36 cellular contexts compared by ENCODE assay signal in genomic region chr7:18049262-18049661, GRCh38. TPM values are rescaled to one million over a fixed set of nuclear protein-coding genes. Genes with fewer than 3 reads are reported as not detected.
"Had no signal": no experiment of that assay in that cellular context is flagged by ENCODE, and none has a peak within 500 bp of the region (broad histone marks: within the 10 kb centered on the region; RNA-seq: fewer than 3 reads in every experiment).

No MANE protein-coding gene starts in this region.

- H3K27ac Mint-ChIP-seq: natural killer cell; neural progenitor cell; progenitor cell of endocrine pancreas; stimulated activated memory B cell treated with anti-CD40 and anti-IgM and Interleukin-4, amounts not matched to agents 10 μg/mL and 1 μg/mL and 100 μg/mL, for 72 hours; stimulated activated naive CD8-positive, alpha-beta T cell treated with anti-CD3 and anti-CD28 coated beads, Interleukin-15, amount 100 ng/mL, for 72 hours; type B pancreatic cell had no signal

- H3K27me3 Mint-ChIP-seq: progenitor cell of endocrine pancreas; stimulated activated memory B cell treated with anti-CD40 and anti-IgM and Interleukin-4, amounts not matched to agents 10 μg/mL and 1 μg/mL and 100 μg/mL, for 72 hours; stimulated activated naive CD8-positive, alpha-beta T cell treated with anti-CD3 and anti-CD28 coated beads, Interleukin-15, amount 100 ng/mL, for 72 hours; type B pancreatic cell had no signal

- H3K4me3 Mint-ChIP-seq: natural killer cell; nephron; neural progenitor cell; stimulated activated memory B cell treated with anti-CD40 and anti-IgM and Interleukin-4, amounts not matched to agents 10 μg/mL and 1 μg/mL and 100 μg/mL, for 72 hours; stimulated activated naive CD8-positive, alpha-beta T cell treated with anti-CD3 and anti-CD28 coated beads, Interleukin-15, amount 100 ng/mL, for 72 hours; type B pancreatic cell had no signal

- H3K9me3 Mint-ChIP-seq: natural killer cell; nephron; neural progenitor cell; stimulated activated memory B cell treated with anti-CD40 and anti-IgM and Interleukin-4, amounts not matched to agents 10 μg/mL and 1 μg/mL and 100 μg/mL, for 72 hours; stimulated activated naive CD8-positive, alpha-beta T cell treated with anti-CD3 and anti-CD28 coated beads, Interleukin-15, amount 100 ng/mL, for 72 hours; type B pancreatic cell had no signal

- H3K4me1 ChIP-seq: neural progenitor cell, parathyroid adenoma, psoas muscle, spleen, suprapubic skin, testis, tibial artery, transverse colon, upper lobe of right lung, uterus had no signal

- H3K4me3 ChIP-seq: neural progenitor cell, ovary, psoas muscle, skin epidermis, smooth muscle cell, spleen, suprapubic skin, testis, tibial artery, transverse colon, upper lobe of right lung, uterus had no signal

- H3K9me3 ChIP-seq: ovary, psoas muscle, spleen, suprapubic skin, testis, tibial artery, transverse colon, upper lobe of right lung, uterus had no signal

- DNase-seq: natural killer cell; occipital lobe; ovary; posterior cingulate gyrus; psoas muscle; right cardiac atrium; spleen; stimulated activated CD4-positive, alpha-beta T cell treated with anti-CD3 and anti-CD28 coated beads, Interleukin-12 subunit alpha, Interleukin-12 subunit beta, amount 100 ng/mL, for 4 hours; stimulated activated CD4-positive, alpha-beta T cell treated with anti-CD3 and anti-CD28 coated beads, Interleukin-1b, Interleukin-23, amount 100 ng/mL, for 48 hours; stimulated activated CD4-positive, alpha-beta T cell treated with anti-CD3 and anti-CD28 coated beads, Interleukin-4, amount 100 ng/mL, for 1 hour; stimulated activated CD4-positive, alpha-beta T cell treated with anti-CD3 and anti-CD28 coated beads, Interleukin-4, amount 100 ng/mL, for 4 hours; stimulated activated CD8-positive, alpha-beta memory T cell treated with anti-CD3 and anti-CD28 coated beads, Interleukin-4, amount 100 ng/mL, for 48 hours; stimulated activated naive CD4-positive, alpha-beta T cell; stimulated activated naive CD8-positive, alpha-beta T cell treated with anti-CD3 and anti-CD28 coated beads, Interleukin-15, amount 100 ng/mL, for 72 hours; stimulated activated naive CD8-positive, alpha-beta T cell treated with anti-CD3 and anti-CD28 coated beads, Interleukin-15, Interleukin-2, amounts not matched to agents 100 U/mL and 50 U/mL, for 24 hours; substantia nigra; testis; tibial artery; transverse colon; upper lobe of right lung; uterus had no signal

- ATAC-seq: natural killer cell; psoas muscle; right cardiac atrium; sciatic nerve; stimulated activated memory B cell treated with anti-CD40 and anti-IgM and Interleukin-4, amounts not matched to agents 10 μg/mL and 1 μg/mL and 100 μg/mL, for 72 hours; stimulated activated naive CD8-positive, alpha-beta T cell treated with anti-CD3 and anti-CD28 coated beads, Interleukin-15, amount 100 ng/mL, for 72 hours; stimulated activated naive CD8-positive, alpha-beta T cell treated with anti-CD3 and anti-CD28 coated beads, Interleukin-15, Interleukin-2, amounts not matched to agents 100 U/mL and 50 U/mL, for 24 hours; upper lobe of right lung had no signal

- H3K36me3 Mint-ChIP-seq: natural killer cell; neural progenitor cell; stimulated activated memory B cell treated with anti-CD40 and anti-IgM and Interleukin-4, amounts not matched to agents 10 μg/mL and 1 μg/mL and 100 μg/mL, for 72 hours; type B pancreatic cell had no signal

- H3K4me2 ChIP-seq: neural progenitor cell, smooth muscle cell had no signal

- H3K27ac ChIP-seq: neural progenitor cell, ovary, parathyroid adenoma, psoas muscle, skin epidermis, spleen, suprapubic skin, testis, tibial artery, transverse colon, upper lobe of right lung, uterus had no signal

- H3K4me1 Mint-ChIP-seq: natural killer cell; neural progenitor cell; stimulated activated memory B cell treated with anti-CD40 and anti-IgM and Interleukin-4, amounts not matched to agents 10 μg/mL and 1 μg/mL and 100 μg/mL, for 72 hours; stimulated activated naive CD8-positive, alpha-beta T cell treated with anti-CD3 and anti-CD28 coated beads, Interleukin-15, amount 100 ng/mL, for 72 hours had no signal

RNA-seq across cellular contexts. Expression of gene PRPS1L1, which starts 21.6 kb away (rescaled TPM):
- total RNA-seq: natural killer cell, occipital lobe, osteoblast, ovary, progenitor cell of endocrine pancreas, psoas muscle, renal cortical epithelial cell, right cardiac atrium, sciatic nerve, smooth muscle cell, spleen, transverse colon, upper lobe of right lung, urinary bladder, uterus had no signal
- polyA plus RNA-seq: neural cell, ovary, psoas muscle, right cardiac atrium, smooth muscle cell, spleen, thymus, urinary bladder had no signal
